1 cellular context compared by ENCODE assay signal in the genomic region with DNA sequence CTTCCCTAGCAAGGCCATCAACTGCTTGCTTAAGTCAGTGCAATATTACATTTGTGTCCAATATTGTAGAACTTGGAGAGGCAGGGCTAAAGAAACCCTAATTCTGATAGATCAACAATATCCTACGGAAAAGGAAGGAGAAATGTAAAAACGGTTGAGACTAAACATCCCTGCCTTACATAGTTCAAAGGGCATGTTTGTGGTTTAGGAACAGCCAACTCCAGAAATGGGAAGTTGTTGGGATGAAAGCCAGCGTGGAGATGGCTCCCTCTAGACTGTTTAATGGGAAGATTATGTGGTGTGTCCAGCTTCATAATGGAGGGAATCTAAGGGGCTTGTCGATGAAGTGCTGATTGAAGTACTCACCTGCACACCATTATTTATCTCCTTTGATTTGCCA.
TF ChIP-seq lines count a peak whose summit lies in the region.

No MANE protein-coding gene starts in this region.

TF ChIP-seq in HepG2, 621 proteins besides CTCF, POLR2A, EP300 and RAD21 (continued from another document and continues in another):
- TF ChIP-seq, protein P1, sequence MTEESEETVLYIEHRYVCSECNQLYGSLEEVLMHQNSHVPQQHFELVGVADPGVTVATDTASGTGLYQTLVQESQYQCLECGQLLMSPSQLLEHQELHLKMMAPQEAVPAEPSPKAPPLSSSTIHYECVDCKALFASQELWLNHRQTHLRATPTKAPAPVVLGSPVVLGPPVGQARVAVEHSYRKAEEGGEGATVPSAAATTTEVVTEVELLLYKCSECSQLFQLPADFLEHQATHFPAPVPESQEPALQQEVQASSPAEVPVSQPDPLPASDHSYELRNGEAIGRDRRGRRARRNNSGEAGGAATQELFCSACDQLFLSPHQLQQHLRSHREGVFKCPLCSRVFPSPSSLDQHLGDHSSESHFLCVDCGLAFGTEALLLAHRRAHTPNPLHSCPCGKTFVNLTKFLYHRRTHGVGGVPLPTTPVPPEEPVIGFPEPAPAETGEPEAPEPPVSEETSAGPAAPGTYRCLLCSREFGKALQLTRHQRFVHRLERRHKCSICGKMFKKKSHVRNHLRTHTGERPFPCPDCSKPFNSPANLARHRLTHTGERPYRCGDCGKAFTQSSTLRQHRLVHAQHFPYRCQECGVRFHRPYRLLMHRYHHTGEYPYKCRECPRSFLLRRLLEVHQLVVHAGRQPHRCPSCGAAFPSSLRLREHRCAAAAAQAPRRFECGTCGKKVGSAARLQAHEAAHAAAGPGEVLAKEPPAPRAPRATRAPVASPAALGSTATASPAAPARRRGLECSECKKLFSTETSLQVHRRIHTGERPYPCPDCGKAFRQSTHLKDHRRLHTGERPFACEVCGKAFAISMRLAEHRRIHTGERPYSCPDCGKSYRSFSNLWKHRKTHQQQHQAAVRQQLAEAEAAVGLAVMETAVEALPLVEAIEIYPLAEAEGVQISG (CRISPR knock-in tag; IDR thresholded peaks at IDR 0.05) = no peak
- TF ChIP-seq BCL6 (CRISPR knock-in tag; IDR thresholded peaks at IDR 0.05) = no peak
- TF ChIP-seq, protein P2, sequence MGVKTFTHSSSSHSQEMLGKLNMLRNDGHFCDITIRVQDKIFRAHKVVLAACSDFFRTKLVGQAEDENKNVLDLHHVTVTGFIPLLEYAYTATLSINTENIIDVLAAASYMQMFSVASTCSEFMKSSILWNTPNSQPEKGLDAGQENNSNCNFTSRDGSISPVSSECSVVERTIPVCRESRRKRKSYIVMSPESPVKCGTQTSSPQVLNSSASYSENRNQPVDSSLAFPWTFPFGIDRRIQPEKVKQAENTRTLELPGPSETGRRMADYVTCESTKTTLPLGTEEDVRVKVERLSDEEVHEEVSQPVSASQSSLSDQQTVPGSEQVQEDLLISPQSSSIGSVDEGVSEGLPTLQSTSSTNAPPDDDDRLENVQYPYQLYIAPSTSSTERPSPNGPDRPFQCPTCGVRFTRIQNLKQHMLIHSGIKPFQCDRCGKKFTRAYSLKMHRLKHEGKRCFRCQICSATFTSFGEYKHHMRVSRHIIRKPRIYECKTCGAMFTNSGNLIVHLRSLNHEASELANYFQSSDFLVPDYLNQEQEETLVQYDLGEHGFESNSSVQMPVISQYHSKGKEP (CRISPR knock-in tag; IDR thresholded peaks at IDR 0.05) = no peak
- TF ChIP-seq REPIN1 (CRISPR knock-in tag; IDR thresholded peaks at IDR 0.05; ENCODE audit: borderline replicate concordance, low read depth) = peak; percentile 19; the same call in 1 of the 2 replicates
- no peak for TF ChIP-seq ZNF383 (CRISPR knock-in tag; IDR thresholded peaks at IDR 0.05; ENCODE audit: borderline replicate concordance)
- TF ChIP-seq CCDC6 (CRISPR knock-in tag; IDR thresholded peaks at IDR 0.05) = 0 out of 2 replicates have a peak, but pooled peaks have one; percentile 25
- no peak for TF ChIP-seq ZFP36L1 (CRISPR knock-in tag; IDR thresholded peaks at IDR 0.05)
- peak in 1 of 2 experiments; percentile 22; a peak in 1 of 4 replicates for TF ChIP-seq NR2F1 (CRISPR knock-in tag; IDR thresholded peaks at IDR 0.05)
- TF ChIP-seq ZNF598 (CRISPR knock-in tag; IDR thresholded peaks at IDR 0.05; ENCODE audit: borderline replicate concordance) = no peak
- TF ChIP-seq SMARCE1 (IDR thresholded peaks at IDR 0.05; ENCODE audit: borderline replicate concordance) = no peak
- TF ChIP-seq, protein P3, sequence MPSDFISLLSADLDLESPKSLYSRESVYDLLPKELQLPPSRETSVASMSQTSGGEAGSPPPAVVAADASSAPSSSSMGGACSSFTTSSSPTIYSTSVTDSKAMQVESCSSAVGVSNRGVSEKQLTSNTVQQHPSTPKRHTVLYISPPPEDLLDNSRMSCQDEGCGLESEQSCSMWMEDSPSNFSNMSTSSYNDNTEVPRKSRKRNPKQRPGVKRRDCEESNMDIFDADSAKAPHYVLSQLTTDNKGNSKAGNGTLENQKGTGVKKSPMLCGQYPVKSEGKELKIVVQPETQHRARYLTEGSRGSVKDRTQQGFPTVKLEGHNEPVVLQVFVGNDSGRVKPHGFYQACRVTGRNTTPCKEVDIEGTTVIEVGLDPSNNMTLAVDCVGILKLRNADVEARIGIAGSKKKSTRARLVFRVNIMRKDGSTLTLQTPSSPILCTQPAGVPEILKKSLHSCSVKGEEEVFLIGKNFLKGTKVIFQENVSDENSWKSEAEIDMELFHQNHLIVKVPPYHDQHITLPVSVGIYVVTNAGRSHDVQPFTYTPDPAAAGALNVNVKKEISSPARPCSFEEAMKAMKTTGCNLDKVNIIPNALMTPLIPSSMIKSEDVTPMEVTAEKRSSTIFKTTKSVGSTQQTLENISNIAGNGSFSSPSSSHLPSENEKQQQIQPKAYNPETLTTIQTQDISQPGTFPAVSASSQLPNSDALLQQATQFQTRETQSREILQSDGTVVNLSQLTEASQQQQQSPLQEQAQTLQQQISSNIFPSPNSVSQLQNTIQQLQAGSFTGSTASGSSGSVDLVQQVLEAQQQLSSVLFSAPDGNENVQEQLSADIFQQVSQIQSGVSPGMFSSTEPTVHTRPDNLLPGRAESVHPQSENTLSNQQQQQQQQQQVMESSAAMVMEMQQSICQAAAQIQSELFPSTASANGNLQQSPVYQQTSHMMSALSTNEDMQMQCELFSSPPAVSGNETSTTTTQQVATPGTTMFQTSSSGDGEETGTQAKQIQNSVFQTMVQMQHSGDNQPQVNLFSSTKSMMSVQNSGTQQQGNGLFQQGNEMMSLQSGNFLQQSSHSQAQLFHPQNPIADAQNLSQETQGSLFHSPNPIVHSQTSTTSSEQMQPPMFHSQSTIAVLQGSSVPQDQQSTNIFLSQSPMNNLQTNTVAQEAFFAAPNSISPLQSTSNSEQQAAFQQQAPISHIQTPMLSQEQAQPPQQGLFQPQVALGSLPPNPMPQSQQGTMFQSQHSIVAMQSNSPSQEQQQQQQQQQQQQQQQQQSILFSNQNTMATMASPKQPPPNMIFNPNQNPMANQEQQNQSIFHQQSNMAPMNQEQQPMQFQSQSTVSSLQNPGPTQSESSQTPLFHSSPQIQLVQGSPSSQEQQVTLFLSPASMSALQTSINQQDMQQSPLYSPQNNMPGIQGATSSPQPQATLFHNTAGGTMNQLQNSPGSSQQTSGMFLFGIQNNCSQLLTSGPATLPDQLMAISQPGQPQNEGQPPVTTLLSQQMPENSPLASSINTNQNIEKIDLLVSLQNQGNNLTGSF (CRISPR knock-in tag; IDR thresholded peaks at IDR 0.05) = no peak
- TF ChIP-seq ZNF260 (CRISPR knock-in tag; IDR thresholded peaks at IDR 0.05; ENCODE audit: borderline replicate concordance, low read depth) = no peak
- TF ChIP-seq, protein P4, sequence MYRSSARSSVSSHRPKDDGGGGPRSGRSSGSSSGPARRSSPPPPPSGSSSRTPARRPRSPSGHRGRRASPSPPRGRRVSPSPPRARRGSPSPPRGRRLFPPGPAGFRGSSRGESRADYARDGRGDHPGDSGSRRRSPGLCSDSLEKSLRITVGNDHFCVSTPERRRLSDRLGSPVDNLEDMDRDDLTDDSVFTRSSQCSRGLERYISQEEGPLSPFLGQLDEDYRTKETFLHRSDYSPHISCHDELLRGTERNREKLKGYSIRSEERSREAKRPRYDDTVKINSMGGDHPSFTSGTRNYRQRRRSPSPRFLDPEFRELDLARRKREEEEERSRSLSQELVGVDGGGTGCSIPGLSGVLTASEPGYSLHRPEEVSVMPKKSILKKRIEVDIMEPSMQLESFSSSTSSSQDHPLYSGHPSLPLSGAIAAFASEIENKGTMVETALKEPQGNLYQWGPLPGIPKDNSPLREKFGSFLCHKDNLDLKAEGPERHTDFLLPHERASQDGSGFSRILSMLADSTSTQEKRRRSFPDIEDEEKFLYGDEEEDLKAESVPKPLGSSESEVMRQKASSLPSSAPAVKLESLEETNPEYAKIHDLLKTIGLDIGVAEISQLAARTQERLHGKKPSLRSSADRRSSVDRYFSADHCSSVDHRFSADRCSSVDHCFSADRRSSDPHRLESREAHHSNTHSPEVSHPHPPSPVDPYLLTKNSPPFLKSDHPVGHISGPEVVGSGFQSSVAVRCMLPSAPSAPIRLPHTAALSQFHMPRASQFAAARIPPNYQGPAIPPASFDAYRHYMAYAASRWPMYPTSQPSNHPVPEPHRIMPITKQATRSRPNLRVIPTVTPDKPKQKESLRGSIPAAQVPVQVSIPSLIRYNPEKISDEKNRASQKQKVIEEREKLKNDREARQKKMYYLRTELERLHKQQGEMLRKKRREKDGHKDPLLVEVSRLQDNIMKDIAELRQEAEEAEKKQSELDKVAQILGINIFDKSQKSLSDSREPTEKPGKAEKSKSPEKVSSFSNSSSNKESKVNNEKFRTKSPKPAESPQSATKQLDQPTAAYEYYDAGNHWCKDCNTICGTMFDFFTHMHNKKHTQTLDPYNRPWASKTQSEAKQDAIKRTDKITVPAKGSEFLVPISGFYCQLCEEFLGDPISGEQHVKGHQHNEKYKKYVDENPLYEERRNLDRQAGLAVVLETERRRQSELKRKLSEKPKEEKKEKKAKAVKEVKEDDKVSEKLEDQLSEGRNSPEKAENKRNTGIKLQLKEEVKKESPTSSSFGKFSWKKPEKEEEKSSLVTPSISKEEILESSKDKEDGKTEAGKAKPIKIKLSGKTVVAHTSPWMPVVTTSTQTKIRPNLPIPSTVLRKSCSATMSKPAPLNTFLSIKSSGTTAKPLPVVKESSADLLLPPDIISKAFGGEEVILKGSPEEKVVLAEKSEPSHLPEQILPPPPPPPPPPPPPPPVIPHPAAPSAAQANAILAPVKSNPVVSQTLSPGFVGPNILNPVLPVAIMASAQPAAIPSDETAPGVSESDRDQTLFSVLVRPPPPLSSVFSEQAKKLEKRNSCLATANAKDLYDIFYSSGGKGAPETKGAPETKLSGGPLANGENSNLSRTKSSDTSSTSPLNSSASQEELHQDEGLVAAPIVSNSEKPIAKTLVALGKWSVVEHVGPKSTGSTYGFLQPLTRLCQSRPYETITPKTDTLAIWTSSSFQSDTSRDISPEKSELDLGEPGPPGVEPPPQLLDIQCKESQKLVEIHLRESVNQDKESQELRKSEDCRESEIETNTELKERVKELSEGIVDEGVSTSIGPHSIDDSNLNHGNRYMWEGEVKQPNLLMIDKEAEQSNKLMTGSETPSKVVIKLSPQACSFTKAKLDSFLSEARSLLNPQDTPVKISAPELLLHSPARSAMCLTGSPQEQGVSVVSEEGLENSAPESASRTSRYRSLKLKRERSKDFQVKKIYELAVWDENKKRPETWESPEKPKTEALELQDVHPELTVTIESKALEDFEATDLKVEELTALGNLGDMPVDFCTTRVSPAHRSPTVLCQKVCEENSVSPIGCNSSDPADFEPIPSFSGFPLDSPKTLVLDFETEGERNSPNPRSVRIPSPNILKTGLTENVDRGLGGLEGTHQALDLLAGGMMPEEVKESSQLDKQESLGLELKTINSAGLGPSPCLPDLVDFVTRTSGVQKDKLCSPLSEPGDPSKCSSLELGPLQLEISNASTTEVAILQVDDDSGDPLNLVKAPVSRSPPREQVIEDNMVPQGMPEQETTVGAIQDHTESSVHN (CRISPR knock-in tag; IDR thresholded peaks at IDR 0.05) = no peak
- TF ChIP-seq, protein P5, sequence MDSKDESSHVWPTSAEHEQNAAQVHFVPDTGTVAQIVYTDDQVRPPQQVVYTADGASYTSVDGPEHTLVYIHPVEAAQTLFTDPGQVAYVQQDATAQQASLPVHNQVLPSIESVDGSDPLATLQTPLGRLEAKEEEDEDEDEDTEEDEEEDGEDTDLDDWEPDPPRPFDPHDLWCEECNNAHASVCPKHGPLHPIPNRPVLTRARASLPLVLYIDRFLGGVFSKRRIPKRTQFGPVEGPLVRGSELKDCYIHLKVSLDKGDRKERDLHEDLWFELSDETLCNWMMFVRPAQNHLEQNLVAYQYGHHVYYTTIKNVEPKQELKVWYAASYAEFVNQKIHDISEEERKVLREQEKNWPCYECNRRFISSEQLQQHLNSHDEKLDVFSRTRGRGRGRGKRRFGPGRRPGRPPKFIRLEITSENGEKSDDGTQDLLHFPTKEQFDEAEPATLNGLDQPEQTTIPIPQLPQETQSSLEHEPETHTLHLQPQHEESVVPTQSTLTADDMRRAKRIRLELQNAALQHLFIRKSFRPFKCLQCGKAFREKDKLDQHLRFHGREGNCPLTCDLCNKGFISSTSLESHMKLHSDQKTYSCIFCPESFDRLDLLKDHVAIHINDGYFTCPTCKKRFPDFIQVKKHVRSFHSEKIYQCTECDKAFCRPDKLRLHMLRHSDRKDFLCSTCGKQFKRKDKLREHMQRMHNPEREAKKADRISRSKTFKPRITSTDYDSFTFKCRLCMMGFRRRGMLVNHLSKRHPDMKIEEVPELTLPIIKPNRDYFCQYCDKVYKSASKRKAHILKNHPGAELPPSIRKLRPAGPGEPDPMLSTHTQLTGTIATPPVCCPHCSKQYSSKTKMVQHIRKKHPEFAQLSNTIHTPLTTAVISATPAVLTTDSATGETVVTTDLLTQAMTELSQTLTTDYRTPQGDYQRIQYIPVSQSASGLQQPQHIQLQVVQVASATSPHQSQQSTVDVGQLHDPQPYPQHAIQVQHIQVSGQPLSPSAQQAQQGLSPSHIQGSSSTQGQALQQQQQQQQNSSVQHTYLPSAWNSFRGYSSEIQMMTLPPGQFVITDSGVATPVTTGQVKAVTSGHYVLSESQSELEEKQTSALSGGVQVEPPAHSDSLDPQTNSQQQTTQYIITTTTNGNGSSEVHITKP (CRISPR knock-in tag; IDR thresholded peaks at IDR 0.05; ENCODE audit: low read depth) = peak; percentile 52; the same call in 1 of the 2 replicates
- TF ChIP-seq NR2C2 (CRISPR knock-in tag; IDR thresholded peaks at IDR 0.05; ENCODE audit: borderline replicate concordance) = peak; percentile 47; the same call in 1 of the 2 replicates
- peak; percentile 75; the same call in 1 of the 2 replicates for TF ChIP-seq ZNF629 (CRISPR knock-in tag; conservative IDR thresholded peaks at IDR 0.05)
- TF ChIP-seq FOXA1 (IDR thresholded peaks at IDR 0.05) = no peak
- peak; percentile 13; the same call in 1 of the 2 replicates for TF ChIP-seq FOXA1 (CRISPR knock-in tag; IDR thresholded peaks at IDR 0.05)
- TF ChIP-seq, protein P6, sequence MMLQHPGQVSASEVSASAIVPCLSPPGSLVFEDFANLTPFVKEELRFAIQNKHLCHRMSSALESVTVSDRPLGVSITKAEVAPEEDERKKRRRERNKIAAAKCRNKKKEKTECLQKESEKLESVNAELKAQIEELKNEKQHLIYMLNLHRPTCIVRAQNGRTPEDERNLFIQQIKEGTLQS (CRISPR knock-in tag; IDR thresholded peaks at IDR 0.05) = no peak
- no peak for TF ChIP-seq HES4 (CRISPR knock-in tag; IDR thresholded peaks at IDR 0.05; ENCODE audit: borderline replicate concordance)
- TF ChIP-seq ISL2 (CRISPR knock-in tag; IDR thresholded peaks at IDR 0.05) = peak; percentile 33; the same call in 1 of the 2 replicates
- TF ChIP-seq, protein P7, sequence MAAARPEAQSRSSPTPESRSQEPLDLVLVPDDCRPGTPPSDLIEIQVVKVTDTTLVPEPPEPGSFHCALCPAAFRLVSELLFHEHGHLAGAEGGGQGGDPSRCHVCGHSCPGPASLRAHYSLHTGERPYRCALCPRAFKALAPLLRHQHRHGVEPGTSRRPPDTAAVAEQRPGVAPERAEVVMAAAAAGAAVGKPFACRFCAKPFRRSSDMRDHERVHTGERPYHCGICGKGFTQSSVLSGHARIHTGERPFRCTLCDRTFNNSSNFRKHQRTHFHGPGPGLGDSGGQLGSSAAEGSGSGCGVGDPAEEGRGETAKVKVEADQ (CRISPR knock-in tag; IDR thresholded peaks at IDR 0.05; ENCODE audit: borderline replicate concordance) = 0 out of 2 replicates have a peak, but pooled peaks have one; percentile 30
- no peak for TF ChIP-seq ZNF335 (CRISPR knock-in tag; IDR thresholded peaks at IDR 0.05)
- TF ChIP-seq ZSCAN9 (CRISPR knock-in tag; IDR thresholded peaks at IDR 0.05; ENCODE audit: borderline replicate concordance) = no peak
